ENCODE assay signal across 35 cellular contexts in the genomic region with DNA sequence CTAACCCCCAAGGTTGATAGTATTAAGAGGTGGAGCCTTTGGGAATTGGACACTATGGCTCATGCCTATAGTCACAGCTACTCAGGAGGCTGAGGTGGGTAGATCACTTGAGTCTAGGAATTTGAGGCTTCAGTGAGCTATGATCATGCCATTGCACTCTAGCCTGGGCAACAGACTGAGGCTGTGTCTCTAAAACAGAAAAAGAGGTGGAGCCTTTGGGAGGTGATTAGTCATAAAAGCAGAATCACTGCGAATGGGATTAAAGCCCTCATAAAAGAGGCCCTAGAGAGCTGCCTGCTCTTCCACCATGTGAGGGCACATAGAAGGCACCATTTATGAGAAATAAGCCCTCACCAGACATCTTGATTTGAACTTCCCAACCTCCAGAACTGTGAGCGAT.
DNase-seq lines count a peak whose midpoint lies in the region; ATAC-seq and TF ChIP-seq lines count a peak whose summit lies in the region.
"Had no signal": no experiment of that assay in that cellular context is flagged by ENCODE, and none has a peak within 500 bp of the region (broad histone marks: within the 10 kb centered on the region; RNA-seq: fewer than 3 reads in every experiment).

No MANE protein-coding gene starts in this region.

- H3K4me3 Mint-ChIP-seq in activated CD4-positive, alpha-beta T cell treated with anti-CD3 and anti-CD28 coated beads, Interleukin-2, amount 10 ng/mL, durations not matched to agents 7 days and 5 days: no peak overlapping the region
- no peak overlapping the region for H3K4me3 Mint-ChIP-seq in activated CD4-positive, alpha-beta T cell treated with anti-CD3 and anti-CD28 coated beads for 36 hours
- H3K4me3 Mint-ChIP-seq: activated CD4-positive, alpha-beta memory T cell treated with anti-CD3 and anti-CD28 coated beads, Interleukin-2, amount 10 ng/mL, durations not matched to agents 7 days and 5 days; activated naive CD8-positive, alpha-beta T cell; CD4-positive, alpha-beta T cell; dendritic cell treated with granulocyte-macrophage colony-stimulating factor and Interleukin-4, amounts not matched to agents 40 ng/mL and 50 ng/mL, for 4 days; endodermal cell; immature natural killer cell; naive thymus-derived CD8-positive, alpha-beta T cell had no signal

- no peaks in the 10 kb centered on the region for H3K27me3 ChIP-seq in psoas muscle (ENCODE audit: insufficient read depth in 3 of 3, low read length in 2 of 3)
- H3K27me3 ChIP-seq: ascending aorta, left lung, SJSA1, uterus had no signal

- H3K9me3 ChIP-seq in psoas muscle: no peaks in the 10 kb centered on the region
- H3K9me3 ChIP-seq: ascending aorta, left lung, SJSA1, uterus had no signal

- H3K4me3 ChIP-seq in NB4 (ENCODE audit: low read depth, low read length): no peak overlapping the region
- H3K4me3 ChIP-seq in epithelial cell of esophagus (ENCODE audit: low read length): no peak overlapping the region
- H3K4me3 ChIP-seq in psoas muscle: no peak overlapping the region
- H3K4me3 ChIP-seq: ascending aorta, left lung, SJSA1, uterus had no signal

- ATAC-seq in activated CD4-positive, alpha-beta T cell treated with anti-CD3 and anti-CD28 coated beads for 36 hours: no peak
- ATAC-seq in GM19397 (IDR thresholded peaks at IDR 0.05; ENCODE audit: unreplicated experiment) (no peak), HG03439 (IDR thresholded peaks at IDR 0.05; ENCODE audit: unreplicated experiment) (no peak), psoas muscle (no peak)
- ATAC-seq: activated CD4-positive, CD25-positive, alpha-beta regulatory T cell treated with anti-CD3 and anti-CD28 coated beads, Interleukin-2, amount 50 U/mL, for 24 hours; left lung; naive thymus-derived CD8-positive, alpha-beta T cell; stimulated activated naive CD8-positive, alpha-beta T cell treated with anti-CD3 and anti-CD28 coated beads, Interleukin-15, Interleukin-2, amounts not matched to agents 100 U/mL and 50 U/mL, for 24 hours had no signal

- intact Hi-C loops in activated CD4-positive, alpha-beta T cell treated with anti-CD3 and anti-CD28 coated beads for 36 hours (cut with DNase I, micrococcal nuclease): no loop called here
- intact Hi-C loops in psoas muscle (cut with DNase I): no loop called here

- no peaks in the 10 kb centered on the region for H3K4me1 ChIP-seq in psoas muscle
- H3K4me1 ChIP-seq: ascending aorta, left lung, SJSA1, uterus had no signal

- H3K27ac ChIP-seq in psoas muscle (no peak overlapping the region), substantia nigra (ENCODE audit: low read depth, low read length, poor library complexity, severe bottlenecking) (no peak overlapping the region)
- H3K27ac ChIP-seq: ascending aorta, HL-60, left lung, SJSA1, uterus had no signal

- POLR2A ChIA-PET in activated CD4-positive, alpha-beta T cell treated with anti-CD3 and anti-CD28 coated beads, Interleukin-2, amount 10 ng/mL, durations not matched to agents 7 days and 5 days (lab: Charles Lee): no interaction called here
- POLR2A ChIA-PET in activated CD4-positive, alpha-beta T cell treated with anti-CD3 and anti-CD28 coated beads for 36 hours (lab: Charles Lee): no interaction called here

- H3K4me1 Mint-ChIP-seq in activated CD4-positive, alpha-beta T cell treated with anti-CD3 and anti-CD28 coated beads, Interleukin-2, amount 10 ng/mL, durations not matched to agents 7 days and 5 days: no peaks in the 10 kb centered on the region
- H3K4me1 Mint-ChIP-seq in activated CD4-positive, alpha-beta T cell treated with anti-CD3 and anti-CD28 coated beads for 36 hours: no peaks in the 10 kb centered on the region
- H3K4me1 Mint-ChIP-seq: activated CD4-positive, alpha-beta memory T cell treated with anti-CD3 and anti-CD28 coated beads, Interleukin-2, amount 10 ng/mL, durations not matched to agents 7 days and 5 days; naive thymus-derived CD8-positive, alpha-beta T cell had no signal

- CTCF ChIA-PET in activated CD4-positive, alpha-beta T cell treated with anti-CD3 and anti-CD28 coated beads, Interleukin-2, amount 10 ng/mL, durations not matched to agents 7 days and 5 days (lab: Charles Lee): no interaction called here
- CTCF ChIA-PET in activated CD4-positive, alpha-beta T cell treated with anti-CD3 and anti-CD28 coated beads for 36 hours (lab: Charles Lee): interaction anchor here (0.7 to 0.9 kb wide), 2 partner anchors 127 to 378 kb away, joined by 3 to 5 read pairs; no protein-coding TSS in a partner anchor

- no peaks in the 10 kb centered on the region for H3K36me3 Mint-ChIP-seq in activated CD4-positive, alpha-beta T cell treated with anti-CD3 and anti-CD28 coated beads, Interleukin-2, amount 10 ng/mL, durations not matched to agents 7 days and 5 days (ENCODE audit: low read depth)
- H3K36me3 Mint-ChIP-seq in activated CD4-positive, alpha-beta T cell treated with anti-CD3 and anti-CD28 coated beads for 36 hours (ENCODE audit: low read depth): no peaks in the 10 kb centered on the region
- H3K36me3 Mint-ChIP-seq: activated naive CD8-positive, alpha-beta T cell; naive thymus-derived CD8-positive, alpha-beta T cell had no signal

- DNase-seq in activated CD4-positive, alpha-beta T cell treated with anti-CD3 and anti-CD28 coated beads, Interleukin-2, amount 10 ng/mL, durations not matched to agents 7 days and 5 days: no peak
- no peak for DNase-seq in activated CD4-positive, alpha-beta T cell treated with anti-CD3 and anti-CD28 coated beads for 36 hours
- DNase-seq in NB4 (ENCODE audit: low read depth) (peak; percentile 8), epithelial cell of esophagus (ENCODE audit: low read depth) (peak; percentile 21), psoas muscle (no peak), substantia nigra (lab: John Stamatoyannopoulos, UW) (no peak)
- DNase-seq: 8988T; activated CD4-positive, alpha-beta memory T cell treated with anti-CD3 and anti-CD28 coated beads, Interleukin-2, amount 10 ng/mL, durations not matched to agents 7 days and 5 days; AML-193; caudate nucleus; CD4-positive, alpha-beta T cell; DMS 273 treated with DMSO at 0.1 percent for 48 hours; endodermal cell; GDM1; hypothalamus; immature natural killer cell; Kasumi-1; left lung; midbrain; naive thymus-derived CD8-positive, alpha-beta T cell; NCI-H1105; NCI-H187 treated with DMSO at 0.1 percent for 48 hours; NCI-H526; nucleus accumbens; stimulated activated naive CD8-positive, alpha-beta T cell treated with anti-CD3 and anti-CD28 coated beads, Interleukin-15, Interleukin-2, amounts not matched to agents 100 U/mL and 50 U/mL, for 24 hours; uterus had no signal

- 69 to 85% (median 81%) methylated on average over 2 of the region's 2 CpGs for WGBS in psoas muscle, 3 donors

- H3K27ac Mint-ChIP-seq in activated CD4-positive, alpha-beta T cell treated with anti-CD3 and anti-CD28 coated beads, Interleukin-2, amount 10 ng/mL, durations not matched to agents 7 days and 5 days: peak overlapping the region; percentile 26
- H3K27ac Mint-ChIP-seq in activated CD4-positive, alpha-beta T cell treated with anti-CD3 and anti-CD28 coated beads for 36 hours: no peak overlapping the region
- H3K27ac Mint-ChIP-seq: activated CD4-positive, alpha-beta memory T cell treated with anti-CD3 and anti-CD28 coated beads, Interleukin-2, amount 10 ng/mL, durations not matched to agents 7 days and 5 days; activated naive CD8-positive, alpha-beta T cell; activated T-helper 2 cell treated with anti-CD3 and anti-CD28 coated beads, Interferon-gamma antibody, Interleukin-2, Interleukin-4, amounts not matched to agents 10 μg/mL and 5 μg/mL and 100 μg/mL, durations not matched to agents 14 hours and 24 hours and 36 hours; CD4-positive, alpha-beta T cell; dendritic cell treated with granulocyte-macrophage colony-stimulating factor and Interleukin-4, amounts not matched to agents 40 ng/mL and 50 ng/mL, for 4 days; endodermal cell; immature natural killer cell had no signal

- TF ChIP-seq POLR2A in NB4 (IDR thresholded peaks at IDR 0.05; ENCODE audit: extremely low read depth, insufficient read length): no peak

- no peaks in the 10 kb centered on the region for H3K9me3 Mint-ChIP-seq in activated CD4-positive, alpha-beta T cell treated with anti-CD3 and anti-CD28 coated beads, Interleukin-2, amount 10 ng/mL, durations not matched to agents 7 days and 5 days
- no peaks in the 10 kb centered on the region for H3K9me3 Mint-ChIP-seq in activated CD4-positive, alpha-beta T cell treated with anti-CD3 and anti-CD28 coated beads for 36 hours (ENCODE audit: low read depth)
- H3K9me3 Mint-ChIP-seq: activated CD4-positive, alpha-beta memory T cell treated with anti-CD3 and anti-CD28 coated beads, Interleukin-2, amount 10 ng/mL, durations not matched to agents 7 days and 5 days; activated T-helper 2 cell treated with anti-CD3 and anti-CD28 coated beads, Interferon-gamma antibody, Interleukin-2, Interleukin-4, amounts not matched to agents 10 μg/mL and 5 μg/mL and 100 μg/mL, durations not matched to agents 14 hours and 24 hours and 36 hours; CD4-positive, alpha-beta T cell; dendritic cell treated with granulocyte-macrophage colony-stimulating factor and Interleukin-4, amounts not matched to agents 40 ng/mL and 50 ng/mL, for 4 days; endodermal cell; immature natural killer cell; naive thymus-derived CD8-positive, alpha-beta T cell had no signal

- TF ChIP-seq CTCF in NB4 (IDR thresholded peaks at IDR 0.05; ENCODE audit: low read depth, low read length) (no peak), epithelial cell of esophagus (IDR thresholded peaks at IDR 0.05; ENCODE audit: insufficient read depth, low read depth, low read length, missing control alignments) (no peak), psoas muscle (IDR thresholded peaks at IDR 0.05) (no peak)

- peaks cover 7% of the 10 kb centered on the region for H3K27me3 Mint-ChIP-seq in activated CD4-positive, alpha-beta T cell treated with anti-CD3 and anti-CD28 coated beads, Interleukin-2, amount 10 ng/mL, durations not matched to agents 7 days and 5 days
- no peaks in the 10 kb centered on the region for H3K27me3 Mint-ChIP-seq in activated CD4-positive, alpha-beta T cell treated with anti-CD3 and anti-CD28 coated beads for 36 hours
- H3K27me3 Mint-ChIP-seq: activated naive CD8-positive, alpha-beta T cell; CD4-positive, alpha-beta T cell; dendritic cell treated with granulocyte-macrophage colony-stimulating factor and Interleukin-4, amounts not matched to agents 40 ng/mL and 50 ng/mL, for 4 days had no signal

- H3K36me3 ChIP-seq in psoas muscle (ENCODE audit: insufficient read depth in 1 of 2, low read depth in 1 of 2): no peaks in the 10 kb centered on the region
- H3K36me3 ChIP-seq: ascending aorta, left lung, SJSA1, uterus had no signal

Comparison
In these comparisons a context has a peak if more than half of its experiments do, and no peak if none do; other contexts are left out.
1. DNase-seq: peak in NB4 (single experiment) and epithelial cell of esophagus (single experiment); none in activated CD4-positive, alpha-beta T cell treated with anti-CD3 and anti-CD28 coated beads, Interleukin-2, amount 10 ng/mL, durations not matched to agents 7 days and 5 days (single experiment), activated CD4-positive, alpha-beta T cell treated with anti-CD3 and anti-CD28 coated beads for 36 hours (single experiment), psoas muscle (0 of 2) and substantia nigra (0 of 49).